ENCODE assay signal across 22 cellular contexts in the genomic region with DNA sequence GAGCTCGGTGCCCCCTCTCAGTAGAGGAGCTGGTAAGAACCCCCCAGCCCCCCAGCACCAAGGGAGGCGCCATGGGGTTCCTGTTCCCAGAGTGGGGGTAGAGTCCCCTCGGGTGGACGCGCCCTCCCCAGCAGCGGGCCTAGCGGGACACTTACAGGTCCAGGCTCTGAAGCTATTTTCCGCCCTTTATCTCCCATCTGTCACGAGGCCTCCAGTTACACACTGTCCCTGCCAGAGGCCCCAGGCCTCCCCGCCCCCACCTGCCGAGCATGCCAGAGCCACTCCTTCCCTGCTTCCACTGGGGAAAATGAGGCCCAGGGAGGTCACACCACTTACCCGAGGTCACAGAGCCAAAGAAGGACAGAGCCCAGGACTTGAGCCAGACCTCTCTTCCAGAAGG. TPM values are rescaled to one million over a fixed set of nuclear protein-coding genes. Genes with fewer than 3 reads are reported as not detected.
DNase-seq lines count a peak whose midpoint lies in the region; ATAC-seq and TF ChIP-seq lines count a peak whose summit lies in the region.
"Had no signal": no experiment of that assay in that cellular context is flagged by ENCODE, and none has a peak within 500 bp of the region (broad histone marks: within the 10 kb centered on the region; RNA-seq: fewer than 3 reads in every experiment).

No MANE protein-coding gene starts in this region.

- H3K36me3 ChIP-seq in adipocyte (ENCODE audit: control insufficient read depth, insufficient read depth, low read length, severe bottlenecking) (peaks cover 17% of the 10 kb centered on the region), right atrium auricular region (peaks cover under 1% of the 10 kb centered on the region), smooth muscle cell (ENCODE audit: low read depth) (no peaks in the 10 kb centered on the region), mesendoderm (ENCODE audit: control insufficient read depth, insufficient read depth, low read length) (no peaks in the 10 kb centered on the region)
- H3K36me3 ChIP-seq: left lung had no signal

- H3K9ac ChIP-seq in adipocyte (ENCODE audit: low read length): peak overlapping the region; percentile 90
- H3K9ac ChIP-seq in smooth muscle cell (ENCODE audit: low read depth): no peak overlapping the region
- H3K9ac ChIP-seq in mesendoderm (ENCODE audit: low read length): no peak overlapping the region

- H2AFZ ChIP-seq in smooth muscle cell (ENCODE audit: low read depth): no peak overlapping the region

- no peak overlapping the region for H2AK5ac ChIP-seq in mesendoderm (ENCODE audit: low read length)

- H3K27ac ChIP-seq in right atrium auricular region (peak overlapping the region; percentile 89 to 97), smooth muscle cell (ENCODE audit: low read depth) (no peak overlapping the region), mesendoderm (ENCODE audit: low read depth, low read length) (no peak overlapping the region)
- H3K27ac ChIP-seq: foreskin keratinocyte, left lung, RWPE1 had no signal

- no peak overlapping the region for H3K18ac ChIP-seq in mesendoderm (ENCODE audit: low read length)

- no peak overlapping the region for H3K56ac ChIP-seq in mesendoderm (ENCODE audit: low read length)

- H3K4me3 ChIP-seq in adipocyte (ENCODE audit: low read length) (peak overlapping the region; percentile 79), right atrium auricular region (peak overlapping the region; percentile 43 to 54), smooth muscle cell (no peak overlapping the region), mesendoderm (ENCODE audit: low read length) (no peak overlapping the region)
- H3K4me3 ChIP-seq: left lung, skin epidermis had no signal

- H3K27me3 ChIP-seq in adipocyte (replicated peaks; ENCODE audit: control insufficient read depth, insufficient read depth, low read length): peaks cover 27% of the 10 kb centered on the region
- no peaks in the 10 kb centered on the region for H3K27me3 ChIP-seq in right atrium auricular region
- no peaks in the 10 kb centered on the region for H3K27me3 ChIP-seq in smooth muscle cell (ENCODE audit: low read depth)
- H3K27me3 ChIP-seq in mesendoderm (ENCODE audit: insufficient read depth, low read length, poor library complexity): no peaks in the 10 kb centered on the region

- TF ChIP-seq CTCF in right atrium auricular region (IDR thresholded peaks at IDR 0.05) (no peak), smooth muscle cell (IDR thresholded peaks at IDR 0.05; ENCODE audit: borderline replicate concordance, insufficient read depth, poor library complexity, severe bottlenecking) (no peak)

- no peak overlapping the region for H2BK5ac ChIP-seq in mesendoderm (ENCODE audit: low read length)

- no peak overlapping the region for H4K5ac ChIP-seq in mesendoderm (ENCODE audit: low read length)

- DNase-seq in ELF-1 (ENCODE audit: low read depth, low spot score): peak; percentile 47
- no peak for DNase-seq in adipocyte (ENCODE audit: low read depth)
- peak; percentile 84 for DNase-seq in right atrium auricular region (ENCODE audit: low spot score)
- DNase-seq in smooth muscle cell (lab: John Stamatoyannopoulos, UW; ENCODE audit: unreplicated experiment): no peak
- no peak for DNase-seq in activated CD4-positive, alpha-beta T cell treated with anti-CD3 and anti-CD28 coated beads, Interleukin-2, amount 50 U/mL, for 4 hours
- DNase-seq in mesendoderm: no peak
- no peak for DNase-seq in OCI-M2 (lab: John Stamatoyannopoulos, UW; ENCODE audit: unreplicated experiment)
- DNase-seq: activated CD4-positive, alpha-beta T cell treated with anti-CD3 and anti-CD28 coated beads, Interleukin-2, amount 50 U/mL, for 48 hours; activated naive CD4-positive, alpha-beta T cell treated with Interleukin-2 at 50 U/mL for 16 hours; activated T-cell treated with anti-CD3 and anti-CD28 coated beads, Interleukin-2, amount 50 U/mL, for 1 hour; foreskin keratinocyte; left lung; NCI-H1436 treated with DMSO at 0.1 percent for 48 hours; NCI-H345; occipital lobe; stimulated activated CD4-positive, alpha-beta T cell treated with anti-CD3 and anti-CD28 coated beads, Interleukin-4, amount 100 ng/mL, for 1 hour; T-cell had no signal

- no peak overlapping the region for H2BK15ac ChIP-seq in mesendoderm (replicated peaks; ENCODE audit: low read depth)

- H3K23ac ChIP-seq in mesendoderm (ENCODE audit: low read length): no peak overlapping the region

- H3K9me3 ChIP-seq in adipocyte (ENCODE audit: control insufficient read depth, low read length) (no peaks in the 10 kb centered on the region), right atrium auricular region (no peaks in the 10 kb centered on the region), smooth muscle cell (replicated peaks; ENCODE audit: low read depth) (no peaks in the 10 kb centered on the region)
- H3K9me3 ChIP-seq: left lung had no signal

- H3F3A ChIP-seq in smooth muscle cell (ENCODE audit: low read depth): no peaks in the 10 kb centered on the region

- 64% methylated on average over 11 of the region's 12 CpGs for WGBS in smooth muscle cell (ENCODE audit: low lambda C conversion rate)
- no CpG with 5 or more reads among the region's 12 CpGs for WGBS in mesendoderm (ENCODE audit: extremely low coverage, insufficient coverage, low lambda C conversion rate)

- no peak overlapping the region for H4K8ac ChIP-seq in mesendoderm (ENCODE audit: low read depth, low read length)

- peak overlapping the region; percentile 67 for H3K4me2 ChIP-seq in smooth muscle cell
- no peak overlapping the region for H3K4me2 ChIP-seq in mesendoderm (ENCODE audit: low read length)

- no peak overlapping the region for H3K4ac ChIP-seq in mesendoderm (ENCODE audit: low read depth, low read length)

- H3K79me1 ChIP-seq in mesendoderm (ENCODE audit: low read length): no peaks in the 10 kb centered on the region

- ATAC-seq in GM18868 (IDR thresholded peaks at IDR 0.05; ENCODE audit: unreplicated experiment): no peak
- ATAC-seq: foreskin keratinocyte, left lung, T-cell had no signal

- H2BK120ac ChIP-seq in mesendoderm (ENCODE audit: low read depth, low read length): no peak overlapping the region

- no peaks in the 10 kb centered on the region for H4K20me1 ChIP-seq in smooth muscle cell (ENCODE audit: low read depth)

- no peaks in the 10 kb centered on the region for H3K79me2 ChIP-seq in smooth muscle cell (ENCODE audit: low read depth)
- no peaks in the 10 kb centered on the region for H3K79me2 ChIP-seq in mesendoderm (ENCODE audit: control insufficient read depth, insufficient read depth, low read length)

- peaks cover 56% of the 10 kb centered on the region for H3K4me1 ChIP-seq in adipocyte (ENCODE audit: control insufficient read depth, insufficient read depth, low read length)
- peaks cover 0 to 88% of the 10 kb centered on the region in 2 donors for H3K4me1 ChIP-seq in right atrium auricular region
- peaks cover 7% of the 10 kb centered on the region for H3K4me1 ChIP-seq in smooth muscle cell (ENCODE audit: low read depth)
- no peaks in the 10 kb centered on the region for H3K4me1 ChIP-seq in mesendoderm (ENCODE audit: control insufficient read depth, low read depth, low read length)
- H3K4me1 ChIP-seq: foreskin keratinocyte, left lung had no signal

RNA-seq across cellular contexts. Expression of gene C14orf180, which starts 3.1 kb away (rescaled TPM):
- total RNA-seq in right atrium auricular region: 100 to 1,000 TPM in 1 of 2 donors, 10 to 100 TPM in 1; 59.5 to 135 TPM
- 0.54 and 0.63 TPM in 2 replicates for total RNA-seq in smooth muscle cell
- polyA plus RNA-seq in smooth muscle cell: 0.35 and 1.2 TPM in 2 replicates
- polyA plus RNA-seq in mesendoderm (2013, experiment 1 of 2): not detected
- not detected for polyA plus RNA-seq in mesendoderm (2013, experiment 2 of 2)
- total RNA-seq: foreskin keratinocyte, HT1080, left lung, occipital lobe, T-cell had no signal
- polyA plus RNA-seq: foreskin keratinocyte had no signal

RNA-seq across cellular contexts. Expression of gene TMEM179, which starts 21.9 kb away (rescaled TPM):
- total RNA-seq in right atrium auricular region: 1 to 10 TPM in 1 of 2 donors, under 1 TPM in 1; 0.52 to 2.2 TPM
- total RNA-seq in smooth muscle cell: 1.8 and 4.8 TPM in 2 replicates
- polyA plus RNA-seq in smooth muscle cell: 0.87 and 1.9 TPM in 2 replicates
- polyA plus RNA-seq in mesendoderm (2013, experiment 1 of 2): 1.1 TPM
- polyA plus RNA-seq in mesendoderm (2013, experiment 2 of 2): 0.97 TPM
- total RNA-seq: foreskin keratinocyte, subcutaneous adipose tissue, T-cell had no signal
- polyA plus RNA-seq: foreskin keratinocyte had no signal

Comparison
In these comparisons a context has a peak if more than half of its experiments do, and no peak if none do; other contexts are left out.
1. DNase-seq: peak in ELF-1 (single experiment) and right atrium auricular region (single experiment); none in adipocyte (single experiment), smooth muscle cell (single experiment), activated CD4-positive, alpha-beta T cell treated with anti-CD3 and anti-CD28 coated beads, Interleukin-2, amount 50 U/mL, for 4 hours (0 of 2), mesendoderm (single experiment) and OCI-M2 (single experiment).
2. H3K4me3 ChIP-seq: peak in adipocyte (single experiment) and right atrium auricular region (2 of 2); none in smooth muscle cell (single experiment) and mesendoderm (single experiment).
3. H3K27ac ChIP-seq: peak in right atrium auricular region (2 of 2); none in smooth muscle cell (single experiment) and mesendoderm (single experiment).
4. RNA of gene C14orf180, which starts 3.1 kb away (total RNA-seq): 59.5 to 135 TPM in right atrium auricular region; 0.54 to 0.63 TPM in smooth muscle cell; every median in the first group is over 10 times any median in the second.